Comparison of ENCODE assay signal across 8 cellular contexts in genomic region chr6:31827286-31828079, GRCh38. TPM values are rescaled to one million over a fixed set of nuclear protein-coding genes. Genes with fewer than 3 reads are reported as not detected.
DNase-seq lines count a peak whose midpoint lies in the region; ATAC-seq and TF ChIP-seq lines count a peak whose summit lies in the region.

TSS of gene HSPA1B (plus strand) at chr6:31827738. CDS start at chr6:31827951, 213 bp downstream.

- H3K4me1 ChIP-seq in rectal smooth muscle tissue (ENCODE audit: control insufficient read depth, insufficient read depth, low read length) (peaks cover 15% of the 10 kb centered on the region), aorta (ENCODE audit: control insufficient read depth in 1 of 2, insufficient read depth in 2 of 2, low read length in 2 of 2) (peaks cover 0 to 3% of the 10 kb centered on the region in 2 donors)

- intact Hi-C loops in aorta (cut with DNase I): loop anchor here in 1 of 2 donors (1.0 kb wide), 1 partner anchor 98 kb away; the partner anchor contains the start of gene DDAH2

- WGBS in aorta, 2 donors: 0% methylated on average over 50 to 52 of the region's 56 CpGs

- in situ Hi-C loops in astrocyte of the cerebellum (cut with HindIII; ENCODE audit: low sequenced_read_pairs): no loop called here

- H3K27ac ChIP-seq in rectal smooth muscle tissue (ENCODE audit: low read depth, low read length): peak within 1 kb of the TSS; percentile 99
- H3K27ac ChIP-seq in aorta (ENCODE audit: low read depth in 1 of 2, low read length in 2 of 2): peak within 1 kb of the TSS; percentile 98 to 99

- H3K27me3 ChIP-seq in rectal smooth muscle tissue (ENCODE audit: control insufficient read depth, insufficient read depth, low read length): no peaks in the 10 kb centered on the region
- H3K27me3 ChIP-seq in aorta (ENCODE audit: control insufficient read depth in 1 of 2, insufficient read depth in 2 of 2, low read length in 1 of 2): peaks cover 0 to 2% of the 10 kb centered on the region in 2 donors

- peak within 1 kb of the TSS; percentile 65 for H3K4me3 ChIP-seq in astrocyte of the cerebellum (ENCODE audit: low read depth, low read length)
- H3K4me3 ChIP-seq in rectal smooth muscle tissue (ENCODE audit: low read length): peak within 1 kb of the TSS; percentile 86
- H3K4me3 ChIP-seq in aorta (ENCODE audit: low read length in 2 of 2): peak within 1 kb of the TSS; percentile 42 to 57

- TF ChIP-seq CTCF in astrocyte of the cerebellum (IDR thresholded peaks at IDR 0.05; ENCODE audit: low read depth, low read length, missing control alignments): no peak

- H3K9ac ChIP-seq in rectal smooth muscle tissue (ENCODE audit: low read length): peak within 1 kb of the TSS; percentile 63

- DNase-seq in NCI-H187 treated with DMSO at 0.1 percent for 48 hours (lab: John Stamatoyannopoulos, UW) (peak; percentile 94), T-helper 22 cell (ENCODE audit: low read depth) (peak; percentile 86), astrocyte of the cerebellum (ENCODE audit: low read depth) (peak; percentile 100), hepatic stellate cell (ENCODE audit: low spot score) (peak; percentile 99), aorta (peak; percentile 99)

- ATAC-seq in GM18502 (IDR thresholded peaks at IDR 0.05; ENCODE audit: poor library complexity, unreplicated experiment): peak; percentile 66
- peak; percentile 57 for ATAC-seq in HG02943 (IDR thresholded peaks at IDR 0.05; ENCODE audit: low read depth, unreplicated experiment)
- ATAC-seq in aorta (ENCODE audit: low FRiP score): peak; percentile 94

- no peaks in the 10 kb centered on the region for H3K9me3 ChIP-seq in aorta (ENCODE audit: control insufficient read depth, low read length)

- no peaks in the 10 kb centered on the region for H3K36me3 ChIP-seq in rectal smooth muscle tissue (ENCODE audit: control insufficient read depth, insufficient read depth, low read length)
- no peaks in the 10 kb centered on the region for H3K36me3 ChIP-seq in aorta (ENCODE audit: control insufficient read depth in 1 of 2, insufficient read depth in 2 of 2, low read length in 1 of 2)

RNA-seq across cellular contexts. Expression of gene HSPA1B, which starts in this region (rescaled TPM):
- total RNA-seq in aorta: 100 to 1,000 TPM; 155 to 332 TPM
- polyA plus RNA-seq in aorta: 10 to 100 TPM; 23.2 to 61.1 TPM

Comparison
In these comparisons a context has a peak if more than half of its experiments do, and no peak if none do; other contexts are left out.
1. Peak in every context shown above with its lines: DNase-seq, ATAC-seq, H3K4me3 ChIP-seq and H3K27ac ChIP-seq.